23 cellular contexts compared by ENCODE assay signal in genomic region chr17:16002708-16003265, GRCh38. TPM values are rescaled to one million over a fixed set of nuclear protein-coding genes. Genes with fewer than 3 reads are reported as not detected.
DNase-seq lines count a peak whose midpoint lies in the region; ATAC-seq and TF ChIP-seq lines count a peak whose summit lies in the region.
"Had no signal": no experiment of that assay in that cellular context is flagged by ENCODE, and none has a peak within 500 bp of the region (broad histone marks: within the 10 kb centered on the region; RNA-seq: fewer than 3 reads in every experiment).

No MANE protein-coding gene starts in this region.

- no peaks in the 10 kb centered on the region for H3K9me2 ChIP-seq in Loucy (replicated peaks; ENCODE audit: low read depth, low read length)

- H3K27me3 ChIP-seq in Loucy (ENCODE audit: insufficient read depth, low read length, poor library complexity, severe bottlenecking), result no peaks in the 10 kb centered on the region
- no peaks in the 10 kb centered on the region for H3K27me3 ChIP-seq in gastroesophageal sphincter

- H3K9me3 ChIP-seq in Loucy (ENCODE audit: insufficient read depth, low read depth, low read length), result no peaks in the 10 kb centered on the region
- peaks cover 0 to 4% (median 0%) of the 10 kb centered on the region in 3 donors for H3K9me3 ChIP-seq in gastroesophageal sphincter

- H3K36me3 Mint-ChIP-seq in activated naive CD8-positive, alpha-beta T cell, result peaks cover 29% of the 10 kb centered on the region
- H3K36me3 Mint-ChIP-seq in activated naive CD8-positive, alpha-beta T cell treated with anti-CD3 and anti-CD28 coated beads, Interleukin-2, amount 50 U/mL, for 24 hours (ENCODE audit: low read depth), result peaks cover 62% of the 10 kb centered on the region
- peaks cover 79% of the 10 kb centered on the region for H3K36me3 Mint-ChIP-seq in effector memory CD8-positive, alpha-beta T cell (ENCODE audit: insufficient read depth)
- peaks cover 50% of the 10 kb centered on the region for H3K36me3 Mint-ChIP-seq in neural crest cell (ENCODE audit: low read depth)

- H3K4me3 Mint-ChIP-seq in activated naive CD8-positive, alpha-beta T cell, result peak overlapping the region; percentile 99
- H3K4me3 Mint-ChIP-seq in activated naive CD8-positive, alpha-beta T cell treated with anti-CD3 and anti-CD28 coated beads, Interleukin-2, amount 50 U/mL, for 24 hours, result no peak overlapping the region
- no peak overlapping the region for H3K4me3 Mint-ChIP-seq in effector memory CD8-positive, alpha-beta T cell
- peak overlapping the region; percentile 91 for H3K4me3 Mint-ChIP-seq in neural crest cell

- no peak for TF ChIP-seq POLR2A in gastroesophageal sphincter (IDR thresholded peaks at IDR 0.05)

- H3K4me1 Mint-ChIP-seq in activated naive CD8-positive, alpha-beta T cell (ENCODE audit: low read depth), result peaks cover 46% of the 10 kb centered on the region
- H3K4me1 Mint-ChIP-seq in activated naive CD8-positive, alpha-beta T cell treated with anti-CD3 and anti-CD28 coated beads, Interleukin-2, amount 50 U/mL, for 24 hours, result peaks cover 37% of the 10 kb centered on the region
- peaks cover 25 to 34% of the 10 kb centered on the region in 2 donors for H3K4me1 Mint-ChIP-seq in effector memory CD8-positive, alpha-beta T cell (ENCODE audit: low read depth in 2 of 2)
- H3K4me1 Mint-ChIP-seq in neural crest cell, result peaks cover 29% of the 10 kb centered on the region

- H3K4me2 ChIP-seq in Loucy (ENCODE audit: low read depth, low read length, poor library complexity, severe bottlenecking), result peak overlapping the region; percentile 96
- H3K4me2 ChIP-seq: KMS-11 had no signal

- no peak for DNase-seq in activated naive CD8-positive, alpha-beta T cell treated with anti-CD3 and anti-CD28 coated beads, Interleukin-2, amount 50 U/mL, for 24 hours
- no peak for DNase-seq in effector memory CD8-positive, alpha-beta T cell
- DNase-seq in neural crest cell (ENCODE audit: low read depth, low spot score), result no peak
- no peak for DNase-seq in cortex of kidney (lab: John Stamatoyannopoulos, UW)
- DNase-seq in GM03348 (ENCODE audit: low spot score), result no peak
- DNase-seq: DMS53, EL, GF-D8, MV-4-11, NCI-H1105 treated with DMSO at 0.1 percent for 48 hours, NCI-H1694 treated with DMSO at 0.1 percent for 48 hours, NCI-H2081 treated with DMSO at 0.1 percent for 48 hours, NCI-H2171 treated with DMSO at 0.1 percent for 48 hours, NCI-H526, OCI-M1, RPMI8226, SIG-M5 had no signal

- H3K36me3 ChIP-seq in Loucy (ENCODE audit: insufficient read depth, low read length) (peaks cover 48% of the 10 kb centered on the region; the same call in 1 of the 2 replicates), gastroesophageal sphincter (peaks cover 0 to 67% of the 10 kb centered on the region in 2 donors)

- 91 to 100% methylated on average over 1 to 2 of the region's 2 CpGs for WGBS in gastroesophageal sphincter (ENCODE audit: low coverage in 1 of 2), 2 donors

- H3K79me2 ChIP-seq in Loucy (ENCODE audit: insufficient read depth, low read length), result peaks cover 33% of the 10 kb centered on the region

- no peak overlapping the region for H2AFZ ChIP-seq in Loucy (ENCODE audit: low read length)

- H3K4me1 ChIP-seq in Loucy (ENCODE audit: insufficient read depth, low read length, poor library complexity, severe bottlenecking), result peaks cover 37% of the 10 kb centered on the region
- H3K4me1 ChIP-seq in gastroesophageal sphincter, result peaks cover 3 to 30% (median 8%) of the 10 kb centered on the region in 3 donors

- H4K20me1 ChIP-seq in Loucy (ENCODE audit: insufficient read depth, low read length, poor library complexity, severe bottlenecking), result peaks cover 16% of the 10 kb centered on the region

- peaks cover 5% of the 10 kb centered on the region; the same call in 1 of the 2 replicates for H3F3A ChIP-seq in Loucy (ENCODE audit: low read depth)

- TF ChIP-seq CTCF in Loucy (conservative IDR thresholded peaks at IDR 0.05; ENCODE audit: low read length) (no peak), neural crest cell (conservative IDR thresholded peaks at IDR 0.05) (no peak), gastroesophageal sphincter (IDR thresholded peaks at IDR 0.05) (no peak)

- no peak overlapping the region for H3K27ac ChIP-seq in gastroesophageal sphincter
- H3K27ac ChIP-seq: C4-2B, KMS-11 had no signal

- no peak overlapping the region for H3K27ac Mint-ChIP-seq in activated naive CD8-positive, alpha-beta T cell
- H3K27ac Mint-ChIP-seq in activated naive CD8-positive, alpha-beta T cell treated with anti-CD3 and anti-CD28 coated beads, Interleukin-2, amount 50 U/mL, for 24 hours, result no peak overlapping the region
- peak overlapping the region; percentile 44 to 62 for H3K27ac Mint-ChIP-seq in effector memory CD8-positive, alpha-beta T cell
- no peak overlapping the region for H3K27ac Mint-ChIP-seq in neural crest cell (ENCODE audit: unreplicated experiment)

- no peaks in the 10 kb centered on the region for H3K9me3 Mint-ChIP-seq in activated naive CD8-positive, alpha-beta T cell (ENCODE audit: low read depth)
- H3K9me3 Mint-ChIP-seq in activated naive CD8-positive, alpha-beta T cell treated with anti-CD3 and anti-CD28 coated beads, Interleukin-2, amount 50 U/mL, for 24 hours, result no peaks in the 10 kb centered on the region
- H3K9me3 Mint-ChIP-seq in effector memory CD8-positive, alpha-beta T cell, result no peaks in the 10 kb centered on the region
- peaks cover 6% of the 10 kb centered on the region for H3K9me3 Mint-ChIP-seq in neural crest cell

- H3K4me3 ChIP-seq in Loucy (ENCODE audit: low read length, poor library complexity, severe bottlenecking) (peak overlapping the region; percentile 98), gastroesophageal sphincter (no peak overlapping the region)

- no peak for TF ChIP-seq EP300 in gastroesophageal sphincter (IDR thresholded peaks at IDR 0.05)

- H3K27me3 Mint-ChIP-seq in activated naive CD8-positive, alpha-beta T cell, result no peaks in the 10 kb centered on the region
- H3K27me3 Mint-ChIP-seq in activated naive CD8-positive, alpha-beta T cell treated with anti-CD3 and anti-CD28 coated beads, Interleukin-2, amount 50 U/mL, for 24 hours, result peaks cover 2% of the 10 kb centered on the region
- H3K27me3 Mint-ChIP-seq in effector memory CD8-positive, alpha-beta T cell, result no peaks in the 10 kb centered on the region
- H3K27me3 Mint-ChIP-seq in neural crest cell (ENCODE audit: low read depth), result no peaks in the 10 kb centered on the region

- H3K9ac ChIP-seq in Loucy (ENCODE audit: low read depth, low read length, poor library complexity, severe bottlenecking), result no peak overlapping the region
- H3K9ac ChIP-seq: KMS-11 had no signal

- no peak for ATAC-seq in activated naive CD8-positive, alpha-beta T cell treated with anti-CD3 and anti-CD28 coated beads, Interleukin-2, amount 50 U/mL, for 24 hours
- no peak for ATAC-seq in effector memory CD8-positive, alpha-beta T cell (replicated peaks)
- ATAC-seq in gastroesophageal sphincter, result no peak
- ATAC-seq: HCT116 had no signal

RNA-seq across cellular contexts. Expression of gene TTC19, which starts 3.2 kb away (rescaled TPM):
- 40.3 TPM in 2 replicates for total RNA-seq in neural crest cell
- total RNA-seq in gastroesophageal sphincter, result 10 to 100 TPM; 22.1 to 57.1 (median 40.0) TPM

RNA-seq across cellular contexts. Expression of gene ZSWIM7, which starts 3.3 kb away (rescaled TPM):
- total RNA-seq in neural crest cell (39.0 and 41.9 TPM in 2 replicates), gastroesophageal sphincter (10 to 100 TPM; 12.1 to 32.4 (median 13.6) TPM)

RNA-seq across cellular contexts. Expression of gene ADORA2B, which starts 57.9 kb away (rescaled TPM):
- 0.98 and 1.0 TPM in 2 replicates for total RNA-seq in neural crest cell
- 1 to 10 TPM in 2 of 4 donors, under 1 TPM in 1, not detected in 1; 0.40 to 2.0 (median 1.2) TPM for total RNA-seq in gastroesophageal sphincter

Comparison
In these comparisons a context has a peak if more than half of its experiments do, and no peak if none do; other contexts are left out.
1. H3K4me3 Mint-ChIP-seq: peak in activated naive CD8-positive, alpha-beta T cell (single experiment) and neural crest cell (single experiment); none in activated naive CD8-positive, alpha-beta T cell treated with anti-CD3 and anti-CD28 coated beads, Interleukin-2, amount 50 U/mL, for 24 hours (single experiment) and effector memory CD8-positive, alpha-beta T cell (0 of 2).
2. H3K27ac Mint-ChIP-seq: peak in effector memory CD8-positive, alpha-beta T cell (2 of 2); none in activated naive CD8-positive, alpha-beta T cell (single experiment), activated naive CD8-positive, alpha-beta T cell treated with anti-CD3 and anti-CD28 coated beads, Interleukin-2, amount 50 U/mL, for 24 hours (single experiment) and neural crest cell (single experiment).